13 cellular contexts compared by ENCODE assay signal in the genomic region with DNA sequence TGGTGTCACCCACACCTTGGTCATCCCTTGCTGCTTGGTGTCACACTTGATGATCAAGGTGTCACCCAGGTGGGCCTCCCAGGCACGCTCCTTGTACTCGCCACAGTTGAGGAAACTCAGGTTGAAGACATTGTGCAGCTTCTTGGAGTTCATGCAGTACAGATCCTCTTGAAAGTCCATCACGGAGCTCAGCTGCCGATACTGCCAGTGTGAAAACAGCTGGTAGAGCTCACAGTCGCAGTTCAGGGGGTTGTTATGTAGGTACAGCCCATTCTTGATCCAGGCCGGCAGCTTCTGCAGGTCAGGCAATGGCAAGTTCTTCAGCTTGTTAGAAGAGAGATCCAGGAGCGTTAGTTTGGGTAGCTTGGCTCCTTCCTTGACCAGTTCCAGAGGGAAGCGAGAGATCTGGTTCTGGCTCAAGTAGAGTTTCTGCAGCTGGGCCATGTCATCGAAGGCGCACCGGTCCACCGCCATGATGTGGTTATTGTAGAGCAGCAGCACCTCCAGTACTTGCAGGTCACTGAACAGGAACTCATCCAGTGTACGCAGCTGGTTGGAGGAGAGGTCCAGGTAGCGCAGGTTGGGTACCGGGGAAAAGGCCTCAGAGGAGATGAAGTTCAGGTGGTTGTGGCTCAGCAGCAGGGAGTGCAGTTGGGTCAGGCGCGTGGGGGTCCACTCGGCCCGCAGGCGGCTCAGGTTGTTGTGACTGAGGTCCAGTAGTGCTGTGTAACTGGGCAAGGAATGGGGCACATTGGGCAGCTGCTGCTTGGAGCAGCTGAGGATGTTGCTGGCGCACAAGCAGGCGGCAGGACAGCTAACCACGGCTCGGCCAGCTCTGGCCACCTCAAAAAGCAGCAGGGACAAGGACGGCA. TPM values are rescaled to one million over a fixed set of nuclear protein-coding genes. Genes with fewer than 3 reads are reported as not detected.
DNase-seq lines count a peak whose midpoint lies in the region; ATAC-seq and TF ChIP-seq lines count a peak whose summit lies in the region.
"Had no signal": no experiment of that assay in that cellular context is flagged by ENCODE, and none has a peak within 500 bp of the region (broad histone marks: within the 10 kb centered on the region; RNA-seq: fewer than 3 reads in every experiment).

No MANE protein-coding gene starts in this region.

- H3K27me3 Mint-ChIP-seq in activated T-helper 1 cell treated with anti-CD3 and anti-CD28 coated beads, Interleukin-12 subunit alpha, Interleukin-12 subunit beta, Interleukin-2, Interleukin-4 antibody, amounts not matched to agents 30 ng/mL and 10 ng/mL and 1 ng/mL, durations not matched to agents 14 hours and 24 hours and 36 hours (ENCODE audit: insufficient read depth), result peaks cover 45% of the 10 kb centered on the region
- peaks cover 26% of the 10 kb centered on the region for H3K27me3 Mint-ChIP-seq in stimulated activated memory B cell treated with anti-CD40 and anti-IgM and Interleukin-4, amounts not matched to agents 10 μg/mL and 1 μg/mL and 100 μg/mL, for 72 hours

- no peaks in the 10 kb centered on the region for H3K36me3 ChIP-seq in lower lobe of right lung
- H3K36me3 ChIP-seq: uterus had no signal

- H3K4me3 ChIP-seq in lower lobe of right lung (peak overlapping the region; percentile 81), foreskin fibroblast (ENCODE audit: low read depth in 1 of 2, low read length in 2 of 2) (no peak overlapping the region)

- no peak overlapping the region for H3K27ac Mint-ChIP-seq in activated T-helper 1 cell treated with anti-CD3 and anti-CD28 coated beads, Interleukin-12 subunit alpha, Interleukin-12 subunit beta, Interleukin-2, Interleukin-4 antibody, amounts not matched to agents 30 ng/mL and 10 ng/mL and 1 ng/mL, durations not matched to agents 14 hours and 24 hours and 36 hours
- H3K27ac Mint-ChIP-seq in stimulated activated memory B cell treated with anti-CD40 and anti-IgM and Interleukin-4, amounts not matched to agents 10 μg/mL and 1 μg/mL and 100 μg/mL, for 72 hours, result peak overlapping the region; percentile 70

- no peak for ATAC-seq in lower lobe of right lung
- ATAC-seq in stimulated activated memory B cell treated with anti-CD40 and anti-IgM and Interleukin-4, amounts not matched to agents 10 μg/mL and 1 μg/mL and 100 μg/mL, for 72 hours, result no peak

- no peaks in the 10 kb centered on the region for H3K9me3 Mint-ChIP-seq in activated T-helper 1 cell treated with anti-CD3 and anti-CD28 coated beads, Interleukin-12 subunit alpha, Interleukin-12 subunit beta, Interleukin-2, Interleukin-4 antibody, amounts not matched to agents 30 ng/mL and 10 ng/mL and 1 ng/mL, durations not matched to agents 14 hours and 24 hours and 36 hours
- no peaks in the 10 kb centered on the region for H3K9me3 Mint-ChIP-seq in stimulated activated memory B cell treated with anti-CD40 and anti-IgM and Interleukin-4, amounts not matched to agents 10 μg/mL and 1 μg/mL and 100 μg/mL, for 72 hours

- peak overlapping the region; percentile 75 for H3K4me3 Mint-ChIP-seq in activated T-helper 1 cell treated with anti-CD3 and anti-CD28 coated beads, Interleukin-12 subunit alpha, Interleukin-12 subunit beta, Interleukin-2, Interleukin-4 antibody, amounts not matched to agents 30 ng/mL and 10 ng/mL and 1 ng/mL, durations not matched to agents 14 hours and 24 hours and 36 hours
- H3K4me3 Mint-ChIP-seq in stimulated activated memory B cell treated with anti-CD40 and anti-IgM and Interleukin-4, amounts not matched to agents 10 μg/mL and 1 μg/mL and 100 μg/mL, for 72 hours, result peak overlapping the region; percentile 89

- no peaks in the 10 kb centered on the region for H3K27me3 ChIP-seq in lower lobe of right lung (ENCODE audit: low read depth)
- H3K27me3 ChIP-seq: uterus had no signal

- peaks cover 29% of the 10 kb centered on the region for H3K4me1 Mint-ChIP-seq in activated T-helper 1 cell treated with anti-CD3 and anti-CD28 coated beads, Interleukin-12 subunit alpha, Interleukin-12 subunit beta, Interleukin-2, Interleukin-4 antibody, amounts not matched to agents 30 ng/mL and 10 ng/mL and 1 ng/mL, durations not matched to agents 14 hours and 24 hours and 36 hours (ENCODE audit: low read depth)
- peaks cover 22% of the 10 kb centered on the region for H3K4me1 Mint-ChIP-seq in stimulated activated memory B cell treated with anti-CD40 and anti-IgM and Interleukin-4, amounts not matched to agents 10 μg/mL and 1 μg/mL and 100 μg/mL, for 72 hours

- peaks cover 16% of the 10 kb centered on the region for H3K4me1 ChIP-seq in lower lobe of right lung
- H3K4me1 ChIP-seq: uterus had no signal

- DNase-seq in activated effector memory CD4-positive, alpha-beta T cell treated with anti-CD3 and anti-CD28 coated beads, Interleukin-2, amount 50 U/mL, for 16 hours, result peak; percentile 62
- no peak for DNase-seq in activated effector memory CD4-positive, alpha-beta T cell treated with Interleukin-2 at 50 U/mL for 16 hours
- no peak for DNase-seq in activated T-helper 1 cell treated with anti-CD3 and anti-CD28 coated beads, Interleukin-12 subunit alpha, Interleukin-12 subunit beta, Interleukin-2, Interleukin-4 antibody, amounts not matched to agents 30 ng/mL and 10 ng/mL and 1 ng/mL, durations not matched to agents 14 hours and 24 hours and 36 hours (ENCODE audit: low spot score)
- DNase-seq in lower lobe of right lung, result no peak
- DNase-seq in HuH-7 (ENCODE audit: low spot score), result no peak
- DNase-seq in DMS 273 (lab: John Stamatoyannopoulos, UW; ENCODE audit: unreplicated experiment), result no peak
- DNase-seq in foreskin fibroblast, result no peak
- DNase-seq: effector CD8-positive, alpha-beta T cell; GDM1; NCI-H446; uterus had no signal

- H3K9me3 ChIP-seq in lower lobe of right lung, result no peaks in the 10 kb centered on the region
- H3K9me3 ChIP-seq: uterus had no signal

- intact Hi-C loops in activated T-helper 1 cell treated with anti-CD3 and anti-CD28 coated beads, Interleukin-12 subunit alpha, Interleukin-12 subunit beta, Interleukin-2, Interleukin-4 antibody, amounts not matched to agents 30 ng/mL and 10 ng/mL and 1 ng/mL, durations not matched to agents 14 hours and 24 hours and 36 hours (cut with micrococcal nuclease), result no loop called here
- intact Hi-C loops in lower lobe of right lung (cut with DNase I), result no loop called here

- no peak for TF ChIP-seq CTCF in lower lobe of right lung (IDR thresholded peaks at IDR 0.05)
- TF ChIP-seq CTCF in foreskin fibroblast (IDR thresholded peaks at IDR 0.05; ENCODE audit: low read depth, low read length), result no peak

- H3K27ac ChIP-seq in lower lobe of right lung, result no peak overlapping the region
- H3K27ac ChIP-seq: WERI-Rb-1 had no signal

- peaks cover 12% of the 10 kb centered on the region for H3K36me3 Mint-ChIP-seq in activated T-helper 1 cell treated with anti-CD3 and anti-CD28 coated beads, Interleukin-12 subunit alpha, Interleukin-12 subunit beta, Interleukin-2, Interleukin-4 antibody, amounts not matched to agents 30 ng/mL and 10 ng/mL and 1 ng/mL, durations not matched to agents 14 hours and 24 hours and 36 hours (ENCODE audit: low read depth)
- no peaks in the 10 kb centered on the region for H3K36me3 Mint-ChIP-seq in stimulated activated memory B cell treated with anti-CD40 and anti-IgM and Interleukin-4, amounts not matched to agents 10 μg/mL and 1 μg/mL and 100 μg/mL, for 72 hours

RNA-seq across cellular contexts. Expression of a gene that starts 1.3 kb away (rescaled TPM):
- total RNA-seq in activated T-helper 1 cell treated with anti-CD3 and anti-CD28 coated beads, Interleukin-12 subunit alpha, Interleukin-12 subunit beta, Interleukin-2, Interleukin-4 antibody, amounts not matched to agents 30 ng/mL and 10 ng/mL and 1 ng/mL, durations not matched to agents 14 hours and 24 hours and 36 hours, result 1.2 TPM in 2 replicates
- total RNA-seq in lower lobe of right lung, result 9.1 TPM

RNA-seq across cellular contexts. Expression of a gene that starts 14.3 kb away (rescaled TPM):
- 12.6 and 13.4 TPM in 2 replicates for total RNA-seq in activated T-helper 1 cell treated with anti-CD3 and anti-CD28 coated beads, Interleukin-12 subunit alpha, Interleukin-12 subunit beta, Interleukin-2, Interleukin-4 antibody, amounts not matched to agents 30 ng/mL and 10 ng/mL and 1 ng/mL, durations not matched to agents 14 hours and 24 hours and 36 hours
- total RNA-seq in lower lobe of right lung, result 15.1 TPM

RNA-seq across cellular contexts. Expression of a gene that starts 24.5 kb away (rescaled TPM):
- total RNA-seq in activated T-helper 1 cell treated with anti-CD3 and anti-CD28 coated beads, Interleukin-12 subunit alpha, Interleukin-12 subunit beta, Interleukin-2, Interleukin-4 antibody, amounts not matched to agents 30 ng/mL and 10 ng/mL and 1 ng/mL, durations not matched to agents 14 hours and 24 hours and 36 hours, result 17.4 and 18.0 TPM in 2 replicates
- total RNA-seq in lower lobe of right lung, result 3.8 TPM

RNA-seq across cellular contexts. Expression of a gene that starts 31.4 kb away (rescaled TPM):
- total RNA-seq in activated T-helper 1 cell treated with anti-CD3 and anti-CD28 coated beads, Interleukin-12 subunit alpha, Interleukin-12 subunit beta, Interleukin-2, Interleukin-4 antibody, amounts not matched to agents 30 ng/mL and 10 ng/mL and 1 ng/mL, durations not matched to agents 14 hours and 24 hours and 36 hours, result not detected in 2 replicates
- not detected for total RNA-seq in lower lobe of right lung

RNA-seq across cellular contexts. Expression of a gene that starts 40.2 kb away (rescaled TPM):
- 8.4 and 8.9 TPM in 2 replicates for total RNA-seq in activated T-helper 1 cell treated with anti-CD3 and anti-CD28 coated beads, Interleukin-12 subunit alpha, Interleukin-12 subunit beta, Interleukin-2, Interleukin-4 antibody, amounts not matched to agents 30 ng/mL and 10 ng/mL and 1 ng/mL, durations not matched to agents 14 hours and 24 hours and 36 hours
- 6.7 TPM for total RNA-seq in lower lobe of right lung
